9 cellular contexts compared by ENCODE assay signal in genomic region chr12:12467222-12467621, GRCh38.
A peak's percentile ranks its signal among the peaks of the same experiment; 100 is the strongest.
DNase-seq lines count a peak whose midpoint lies in the region; ATAC-seq lines count a peak whose summit lies in the region.
"Had no signal": no experiment of that assay in that cellular context is flagged by ENCODE, and none has a peak within 500 bp of the region (broad histone marks: within the 10 kb centered on the region; RNA-seq: fewer than 3 reads in every experiment).

No MANE protein-coding gene starts in this region.

- peaks cover 66% of the 10 kb centered on the region for H3K36me3 Mint-ChIP-seq in stimulated activated naive CD8-positive, alpha-beta T cell treated with anti-CD3 and anti-CD28 coated beads, Interleukin-15, Interleukin-2, amounts not matched to agents 100 ng/mL and 50 ng/mL, for 24 hours (ENCODE audit: low read depth)

- ATAC-seq in GM21526 (IDR thresholded peaks at IDR 0.05; ENCODE audit: low FRiP score, unreplicated experiment) (no peak), GM18517 (IDR thresholded peaks at IDR 0.05; ENCODE audit: unreplicated experiment) (no peak)

- peak overlapping the region; percentile 93 for H3K27ac Mint-ChIP-seq in stimulated activated naive CD8-positive, alpha-beta T cell treated with anti-CD3 and anti-CD28 coated beads, Interleukin-15, Interleukin-2, amounts not matched to agents 100 ng/mL and 50 ng/mL, for 24 hours

- DNase-seq in SW480 (ENCODE audit: low spot score) (peak; percentile 44), activated T-cell treated with anti-CD3 and anti-CD28 coated beads for 4 hours (peak; percentile 27), globus pallidus (ENCODE audit: low spot score) (peak; percentile 53), COLO668 (lab: John Stamatoyannopoulos, UW; ENCODE audit: unreplicated experiment) (no peak)
- DNase-seq: NCI-H748 treated with DMSO at 0.1 percent for 48 hours, SW 1271 had no signal

- H3K4me1 Mint-ChIP-seq in stimulated activated naive CD8-positive, alpha-beta T cell treated with anti-CD3 and anti-CD28 coated beads, Interleukin-15, Interleukin-2, amounts not matched to agents 100 ng/mL and 50 ng/mL, for 24 hours (ENCODE audit: low read depth): peaks cover 86% of the 10 kb centered on the region

- peak overlapping the region; percentile 15 for H3K4me3 Mint-ChIP-seq in stimulated activated naive CD8-positive, alpha-beta T cell treated with anti-CD3 and anti-CD28 coated beads, Interleukin-15, Interleukin-2, amounts not matched to agents 100 ng/mL and 50 ng/mL, for 24 hours

- H3K27me3 Mint-ChIP-seq in stimulated activated naive CD8-positive, alpha-beta T cell treated with anti-CD3 and anti-CD28 coated beads, Interleukin-15, Interleukin-2, amounts not matched to agents 100 ng/mL and 50 ng/mL, for 24 hours: no peaks in the 10 kb centered on the region

- peaks cover 3% of the 10 kb centered on the region for H3K9me3 Mint-ChIP-seq in stimulated activated naive CD8-positive, alpha-beta T cell treated with anti-CD3 and anti-CD28 coated beads, Interleukin-15, Interleukin-2, amounts not matched to agents 100 ng/mL and 50 ng/mL, for 24 hours
